In the genomic region with DNA sequence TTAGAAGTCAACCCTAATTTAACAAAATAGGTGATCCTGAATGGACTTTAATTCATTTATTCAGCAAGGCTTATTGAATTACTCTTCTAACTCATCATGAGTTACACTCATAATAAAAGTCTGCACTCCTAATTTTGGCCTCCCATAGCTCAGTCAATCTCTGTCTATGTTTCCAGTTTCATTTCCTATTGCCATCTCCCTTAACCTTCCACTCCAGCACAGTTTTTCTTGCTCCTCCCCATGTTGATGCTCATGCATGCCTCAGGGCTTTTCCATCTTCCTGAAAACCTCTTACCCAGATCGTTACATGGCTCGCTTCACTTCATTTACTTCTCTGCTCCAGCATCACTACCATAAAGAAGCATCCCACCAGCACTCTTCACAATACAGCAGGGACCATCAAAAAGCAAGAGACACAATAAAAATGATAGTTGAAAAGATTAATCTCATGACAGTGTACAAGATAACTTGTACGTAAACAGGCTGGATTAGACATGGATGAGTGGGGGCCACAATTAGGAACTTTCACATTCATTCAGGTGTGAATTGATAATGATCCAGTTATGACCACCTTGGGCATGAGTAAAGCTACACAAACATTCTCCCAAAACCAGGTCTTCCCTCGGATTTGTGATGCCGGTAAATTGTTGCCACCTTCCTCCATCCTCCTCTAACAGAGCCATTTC, we compare ENCODE assay signal across 13 cellular contexts.
DNase-seq lines count a peak whose midpoint lies in the region; ATAC-seq, FAIRE-seq and TF ChIP-seq lines count a peak whose summit lies in the region.
"Had no signal": no experiment of that assay in that cellular context is flagged by ENCODE, and none has a peak within 500 bp of the region (broad histone marks: within the 10 kb centered on the region; RNA-seq: fewer than 3 reads in every experiment).

No MANE protein-coding gene starts in this region.

- H4K20me1 ChIP-seq in MM.1S (ENCODE audit: insufficient read depth, low read length): no peaks in the 10 kb centered on the region
- no peaks in the 10 kb centered on the region for H4K20me1 ChIP-seq in GM12878 (ENCODE audit: control insufficient read depth, insufficient read depth)

- intact Hi-C loops in CD4-positive, alpha-beta memory T cell (cut with micrococcal nuclease): no loop called here
- intact Hi-C loops in GM12878 (cut with micrococcal nuclease; ENCODE audit: unreplicated experiment): no loop called here
- intact Hi-C loops in left lung (cut with DNase I): no loop called here

- no peak for TF ChIP-seq EP300 in GM12878 (IDR thresholded peaks at IDR 0.05; ENCODE audit: borderline replicate concordance in 1 of 2, control insufficient read depth in 1 of 2, low read depth in 2 of 2, low read length in 2 of 2)

- H3K27ac Mint-ChIP-seq in CD4-positive, alpha-beta memory T cell: peak overlapping the region; percentile 25 to 90 (median 80)
- H3K27ac Mint-ChIP-seq: endodermal cell, nephron progenitor cell had no signal

- no peaks in the 10 kb centered on the region for H3K9me3 Mint-ChIP-seq in CD4-positive, alpha-beta memory T cell
- H3K9me3 Mint-ChIP-seq: endodermal cell, nephron progenitor cell had no signal

- POLR2A ChIA-PET in CD4-positive, alpha-beta memory T cell (lab: Charles Lee; ENCODE audit: partially characterized antibody): interaction anchor here (1.0 to 3.0 kb wide), 3 partner anchors 11 to 15 kb away, joined by 3 to 15 read pairs (median 4); no protein-coding TSS in a partner anchor
- POLR2A ChIA-PET in GM12878 (lab: Charles Lee): no interaction called here

- no peaks in the 10 kb centered on the region for H3K36me3 ChIP-seq in CD4-positive, alpha-beta memory T cell (ENCODE audit: insufficient read depth, low read length)
- no peaks in the 10 kb centered on the region; the same call in 1 of the 2 replicates for H3K36me3 ChIP-seq in MM.1S (replicated peaks; ENCODE audit: insufficient read depth, low read length)
- peaks cover 0 to 11% of the 10 kb centered on the region in 2 experiments; a peak in 3 of 4 replicates for H3K36me3 ChIP-seq in GM12878 (ENCODE audit: control insufficient read depth in 2 of 2, insufficient read depth in 2 of 2, low read length in 1 of 2)
- H3K36me3 ChIP-seq in left lung: peaks cover 0 to 6% of the 10 kb centered on the region in 2 donors

- no TSS peak for BruUV-seq in GM12878 (replicated peaks; lab: Mats Ljungman, UMichigan)

- FAIRE-seq in GM18507 (lab: Jason Lieb, UNC) (peak; percentile 53), GM12878 (lab: Jason Lieb, UNC) (no peak)

- H3K4me3 ChIP-seq in CD4-positive, alpha-beta memory T cell (ENCODE audit: low read length in 2 of 2): peak overlapping the region in 1 of 2 donors; percentile 38
- H3K4me3 ChIP-seq in MM.1S (ENCODE audit: low read length) (no peak overlapping the region), GM12878 (no peak overlapping the region), left lung (no peak overlapping the region)

- no peak for TF ChIP-seq POLR2A in GM12878 (IDR thresholded peaks at IDR 0.05; ENCODE audit: low read depth, low read length)

- H3K79me2 ChIP-seq in MM.1S (ENCODE audit: low read length): no peaks in the 10 kb centered on the region
- H3K79me2 ChIP-seq in GM12878 (ENCODE audit: control insufficient read depth, insufficient read depth, low read length): no peaks in the 10 kb centered on the region

- peak overlapping the region; percentile 11 to 85 (median 64) for H3K4me3 Mint-ChIP-seq in CD4-positive, alpha-beta memory T cell
- H3K4me3 Mint-ChIP-seq: endodermal cell, nephron progenitor cell had no signal

- peaks cover 37% of the 10 kb centered on the region for H3K4me1 ChIP-seq in CD4-positive, alpha-beta memory T cell (ENCODE audit: insufficient read depth, low read length)
- H3K4me1 ChIP-seq in MM.1S (ENCODE audit: low read length): peaks cover 26% of the 10 kb centered on the region
- H3K4me1 ChIP-seq in GM12878 (ENCODE audit: control insufficient read depth, insufficient read depth, low read length): peaks cover 17% of the 10 kb centered on the region
- no peaks in the 10 kb centered on the region for H3K4me1 ChIP-seq in left lung

- peaks cover 11% of the 10 kb centered on the region; the same call in 1 of the 2 replicates for H3F3A ChIP-seq in MM.1S (ENCODE audit: insufficient read depth, low read length)

- no peaks in the 10 kb centered on the region for H3K9me3 ChIP-seq in CD4-positive, alpha-beta memory T cell (ENCODE audit: control insufficient read depth in 1 of 2, low read length in 2 of 2)
- no peaks in the 10 kb centered on the region for H3K9me3 ChIP-seq in MM.1S (replicated peaks; ENCODE audit: insufficient read depth, low read length)
- H3K9me3 ChIP-seq in GM12878 (replicated peaks; ENCODE audit: control insufficient read depth, insufficient read depth, low read length): no peaks in the 10 kb centered on the region
- no peaks in the 10 kb centered on the region for H3K9me3 ChIP-seq in left lung

- no peak for TF ChIP-seq RAD21 in GM12878 (IDR thresholded peaks at IDR 0.05; ENCODE audit: insufficient read depth, low read depth, low read length)

- DNase-seq in CD4-positive, alpha-beta memory T cell: no peak
- DNase-seq in GM18507 (ENCODE audit: extremely low spot score, insufficient read length, low read depth) (no peak), MM.1S (no peak), GM12878 (ENCODE audit: low read depth, low spot score) (no peak), middle frontal gyrus (ENCODE audit: extremely low spot score, low spot score) (no peak), AML-193 (lab: John Stamatoyannopoulos, UW) (no peak), left lung (no peak), DMS114 treated with DMSO at 0.1 percent for 48 hours (lab: John Stamatoyannopoulos, UW; ENCODE audit: unreplicated experiment) (no peak)
- DNase-seq: COR-L47, endodermal cell, left colon, NCI-H2029 treated with DMSO at 0.1 percent for 48 hours, nephron progenitor cell had no signal

- TF ChIP-seq CTCF in MM.1S (IDR thresholded peaks at IDR 0.05; ENCODE audit: low read length): no peak
- no peak for TF ChIP-seq CTCF in GM12878 (IDR thresholded peaks at IDR 0.05 in 2 of 3, conservative IDR thresholded peaks at IDR 0.05 in 1 of 3; ENCODE audit: control insufficient read depth in 2 of 3, extremely low read depth in 1 of 3, insufficient read depth in 1 of 3, low read depth in 3 of 3, low read length in 3 of 3)
- no peak for TF ChIP-seq CTCF in left lung (IDR thresholded peaks at IDR 0.05)

- H3K27me3 Mint-ChIP-seq in CD4-positive, alpha-beta memory T cell: no peaks in the 10 kb centered on the region

- WGBS in GM12878 (ENCODE audit: insufficient coverage, insufficient replicate concordance, low lambda C conversion rate, missing lambda C conversion rate): 75% methylated on average over 5 of the region's 5 CpGs

- H3K27ac ChIP-seq in CD4-positive, alpha-beta memory T cell (ENCODE audit: low read depth, low read length): peak overlapping the region; percentile 15
- H3K27ac ChIP-seq in MM.1S (ENCODE audit: low read length) (no peak overlapping the region; the same call in 1 of the 2 replicates), GM12878 (ENCODE audit: control insufficient read depth, insufficient read depth) (no peak overlapping the region), left lung (no peak overlapping the region)

- peaks cover 37 to 63% (median 40%) of the 10 kb centered on the region in 4 donors for H3K4me1 Mint-ChIP-seq in CD4-positive, alpha-beta memory T cell
- H3K4me1 Mint-ChIP-seq: endodermal cell had no signal

- H2AFZ ChIP-seq in MM.1S (ENCODE audit: low read length): no peak overlapping the region
- no peak overlapping the region for H2AFZ ChIP-seq in GM12878 (ENCODE audit: control insufficient read depth, low read depth, low read length)

- H3K36me3 Mint-ChIP-seq in CD4-positive, alpha-beta memory T cell: peaks cover 5 to 12% of the 10 kb centered on the region in 2 donors

- peak; percentile 50 for ATAC-seq in GM12878
- no peak for ATAC-seq in left lung
- ATAC-seq: left colon had no signal

- RAD21 ChIA-PET in GM12878 (lab: Charles Lee; ENCODE audit: unreplicated experiment): interaction anchor here (0.5 kb wide), 1 partner anchor 145 kb away, joined by 3 read pairs; no protein-coding TSS in a partner anchor

- CTCF ChIA-PET in CD4-positive, alpha-beta memory T cell (lab: Charles Lee; ENCODE audit: partially characterized antibody): interaction anchor here (1.9 kb wide), 1 partner anchor 28 kb away, joined by 8 read pairs; no protein-coding TSS in a partner anchor
- CTCF ChIA-PET in GM12878 (lab: Yijun Ruan, JAX): interaction anchor here (1.0 kb wide), 1 partner anchor 101 kb away, joined by 3 read pairs; no protein-coding TSS in a partner anchor

- H3K9ac ChIP-seq in MM.1S (ENCODE audit: low read length): no peak overlapping the region
- no peak overlapping the region for H3K9ac ChIP-seq in GM12878 (ENCODE audit: control insufficient read depth, insufficient read depth, low read length)

- H3K9me2 ChIP-seq in MM.1S (replicated peaks; ENCODE audit: insufficient read depth, low read length): no peaks in the 10 kb centered on the region

- H3K4me2 ChIP-seq in MM.1S (ENCODE audit: low read depth, low read length) (peak overlapping the region; percentile 21), GM12878 (ENCODE audit: control insufficient read depth, insufficient read depth) (0 out of 2 replicates have a peak overlapping the region, but pooled peaks have one; percentile 30)

- SMC1A ChIA-PET in GM12878 (lab: Charles Lee; ENCODE audit: uncharacterized antibody, unreplicated experiment): interaction anchor here (0.8 to 1.1 kb wide), 2 partner anchors 14 to 25 kb away, joined by 3 read pairs; no protein-coding TSS in a partner anchor

- H3K27me3 ChIP-seq in CD4-positive, alpha-beta memory T cell (ENCODE audit: insufficient read depth, low read length): no peaks in the 10 kb centered on the region
- H3K27me3 ChIP-seq in MM.1S (replicated peaks; ENCODE audit: insufficient read depth, low read length): no peaks in the 10 kb centered on the region
- no peaks in the 10 kb centered on the region for H3K27me3 ChIP-seq in GM12878 (replicated peaks in 1 of 2; ENCODE audit: control insufficient read depth in 2 of 2, insufficient read depth in 2 of 2, low read length in 1 of 2)
- no peaks in the 10 kb centered on the region for H3K27me3 ChIP-seq in left lung

- in situ Hi-C loops in GM12878 (cut with MboI): no loop called here

TF ChIP-seq in GM12878, 131 proteins besides CTCF, POLR2A, EP300 and RAD21 (continues in another document):
- TF ChIP-seq, protein P1, sequence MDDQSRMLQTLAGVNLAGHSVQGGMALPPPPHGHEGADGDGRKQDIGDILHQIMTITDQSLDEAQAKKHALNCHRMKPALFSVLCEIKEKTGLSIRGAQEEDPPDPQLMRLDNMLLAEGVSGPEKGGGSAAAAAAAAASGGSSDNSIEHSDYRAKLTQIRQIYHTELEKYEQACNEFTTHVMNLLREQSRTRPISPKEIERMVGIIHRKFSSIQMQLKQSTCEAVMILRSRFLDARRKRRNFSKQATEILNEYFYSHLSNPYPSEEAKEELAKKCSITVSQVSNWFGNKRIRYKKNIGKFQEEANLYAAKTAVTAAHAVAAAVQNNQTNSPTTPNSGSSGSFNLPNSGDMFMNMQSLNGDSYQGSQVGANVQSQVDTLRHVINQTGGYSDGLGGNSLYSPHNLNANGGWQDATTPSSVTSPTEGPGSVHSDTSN (IDR thresholded peaks at IDR 0.05; ENCODE audit: insufficient replicate concordance, low read depth, low read length): peak; percentile 11
- peak in 1 of 2 experiments; percentile 80; a peak in 1 of 4 replicates for TF ChIP-seq ETV6 (conservative IDR thresholded peaks at IDR 0.05 in 1 of 2, IDR thresholded peaks at IDR 0.05 in 1 of 2; ENCODE audit: borderline replicate concordance in 1 of 2, low read depth in 1 of 2)
